ENCODE assay signal across 17 cellular contexts in genomic region chr11:64751580-64751979, GRCh38. TPM values are rescaled to one million over a fixed set of nuclear protein-coding genes. Genes with fewer than 3 reads are reported as not detected.
DNase-seq lines count a peak whose midpoint lies in the region; ATAC-seq, FAIRE-seq and TF ChIP-seq lines count a peak whose summit lies in the region.
"Had no signal": no experiment of that assay in that cellular context is flagged by ENCODE, and none has a peak within 500 bp of the region (broad histone marks: within the 10 kb centered on the region; RNA-seq: fewer than 3 reads in every experiment).

No MANE protein-coding gene starts in this region.

- H3K36me3 ChIP-seq in HepG2 (replicated peaks in 1 of 2; ENCODE audit: control insufficient read depth in 1 of 2, insufficient read depth in 2 of 2, low read length in 2 of 2) = no peaks in the 10 kb centered on the region
- H3K36me3 ChIP-seq in stomach smooth muscle (ENCODE audit: control insufficient read depth in 2 of 2, insufficient read depth in 2 of 2, low read length in 2 of 2) = peaks cover 11 to 28% of the 10 kb centered on the region in 2 donors
- H3K36me3 ChIP-seq: BE2C had no signal

- no peaks in the 10 kb centered on the region for H3K9me3 Mint-ChIP-seq in WTC11
- H3K9me3 Mint-ChIP-seq in CD14-positive monocyte = no peaks in the 10 kb centered on the region

- no peak overlapping the region for H3K4me3 ChIP-seq in HepG2 (replicated peaks in 1 of 3; ENCODE audit: insufficient read depth in 1 of 3, low read depth in 2 of 3, low read length in 3 of 3)
- no peak overlapping the region for H3K4me3 ChIP-seq in stomach smooth muscle (ENCODE audit: low read length in 2 of 2)

- H3K27ac ChIP-seq in HepG2 (ENCODE audit: extremely low read length, insufficient read depth, low read length) = no peak overlapping the region
- peak overlapping the region; percentile 18 for H3K27ac ChIP-seq in stomach smooth muscle (ENCODE audit: low read length)

- no peak for TF ChIP-seq RAD21 in HepG2 (CRISPR knock-in tag; IDR thresholded peaks at IDR 0.05)

- TF ChIP-seq CTCF in WTC11 (IDR thresholded peaks at IDR 0.05) (no peak), HepG2 (CRISPR knock-in tag; IDR thresholded peaks at IDR 0.05) (no peak), CD14-positive monocyte (IDR thresholded peaks at IDR 0.05) (no peak)

- no peak overlapping the region for H2AFZ ChIP-seq in HepG2 (ENCODE audit: low read length)

- H3K4me2 ChIP-seq in HepG2 (ENCODE audit: low read depth, low read length) = no peak overlapping the region

- CTCF ChIA-PET in WTC11 (lab: Charles Lee) = interaction anchor here (1.5 to 4.9 kb wide), 3 partner anchors 8 to 13 kb away, joined by 3 to 30 read pairs (median 7); partner anchors contain the start of genes PYGM and RASGRP2
- CTCF ChIA-PET in HepG2 (lab: Yijun Ruan, JAX; ENCODE audit: low intra/inter-chr PET ratio, low total read pairs) = no interaction called here

- FAIRE-seq in HepG2 (lab: Jason Lieb, UNC) = no peak

- peaks cover 33% of the 10 kb centered on the region for H3K4me1 ChIP-seq in HepG2 (ENCODE audit: insufficient read depth, low read length)
- H3K4me1 ChIP-seq in stomach smooth muscle (ENCODE audit: control insufficient read depth, insufficient read depth, low read length) = no peaks in the 10 kb centered on the region
- H3K4me1 ChIP-seq: BE2C had no signal

- no peak for TF ChIP-seq EP300 in HepG2 (IDR thresholded peaks at IDR 0.05; ENCODE audit: low read depth in 2 of 2, low read length in 2 of 2)
- no peak for TF ChIP-seq EP300 in HepG2 (CRISPR knock-in tag; IDR thresholded peaks at IDR 0.05; ENCODE audit: borderline replicate concordance)

- DNase-seq in WTC11 (ENCODE audit: low spot score) (no peak), HepG2 (ENCODE audit: low spot score) (no peak), CD14-positive monocyte (ENCODE audit: low spot score) (no peak), UCSD-AML1 (lab: John Stamatoyannopoulos, UW; ENCODE audit: unreplicated experiment) (no peak)
- DNase-seq: BE2C, COR-L47, IMR-90, Kasumi-1, MM.1S, NCI-H1105, NCI-H1694, NCI-H2107, NCI-H226, NCI-H526 had no signal

- H3K27me3 ChIP-seq in HepG2 (ENCODE audit: control insufficient read depth in 1 of 2, insufficient read depth in 2 of 2, low read length in 2 of 2) (peaks cover 4 to 19% of the 10 kb centered on the region in 2 experiments; a peak in 4 of 5 replicates), stomach smooth muscle (ENCODE audit: control insufficient read depth in 1 of 2, insufficient read depth in 2 of 2, low read length in 2 of 2) (no peaks in the 10 kb centered on the region)
- H3K27me3 ChIP-seq: BE2C had no signal

- peaks cover 17% of the 10 kb centered on the region for H3K4me1 Mint-ChIP-seq in WTC11
- H3K4me1 Mint-ChIP-seq in CD14-positive monocyte = peaks cover 2% of the 10 kb centered on the region

- ATAC-seq in WTC11 (no peak), HepG2 (no peak)

- intact Hi-C loops in HepG2 (cut with micrococcal nuclease; ENCODE audit: unreplicated experiment) = no loop called here
- intact Hi-C loops in CD14-positive monocyte (cut with micrococcal nuclease) = no loop called here

- POLR2A ChIA-PET in WTC11 (lab: Charles Lee) = no interaction called here
- POLR2A ChIA-PET in HepG2 (lab: Yijun Ruan, JAX) = no interaction called here

- H3K27me3 Mint-ChIP-seq in WTC11 (ENCODE audit: low read depth) = no peaks in the 10 kb centered on the region
- H3K27me3 Mint-ChIP-seq in CD14-positive monocyte (ENCODE audit: low read depth in 3 of 3) = peaks cover 0 to 4% (median 2%) of the 10 kb centered on the region in 3 donors

- H3K27ac Mint-ChIP-seq in WTC11 (no peak overlapping the region), CD14-positive monocyte (no peak overlapping the region)

- no TSS peak for BruUV-seq in HepG2 (replicated peaks; lab: Mats Ljungman, UMichigan)

- no peak for TF ChIP-seq POLR2A in HepG2 (IDR thresholded peaks at IDR 0.05; ENCODE audit: insufficient read depth in 1 of 2, low read depth in 2 of 2, low read length in 2 of 2)

- H3K36me3 Mint-ChIP-seq in WTC11 = no peaks in the 10 kb centered on the region
- H3K36me3 Mint-ChIP-seq in CD14-positive monocyte = peaks cover 10 to 21% of the 10 kb centered on the region in 2 donors

- no peaks in the 10 kb centered on the region for H3K79me2 ChIP-seq in HepG2 (ENCODE audit: insufficient read depth, low read length)

- H3K4me3 Mint-ChIP-seq in WTC11 (no peak overlapping the region), CD14-positive monocyte (no peak overlapping the region)

- WGBS in HepG2 (ENCODE audit: low lambda C conversion rate) = 43% methylated on average over 9 of the region's 9 CpGs

- in situ Hi-C loops in HepG2 (cut with HindIII; ENCODE audit: extremely low pct_ligation_motif_present, low pct_unique_long_range_greater_than_20kb) = no loop called here

- H3K9ac ChIP-seq in HepG2 (ENCODE audit: insufficient read depth, low read depth, low read length) = no peak overlapping the region
- no peak overlapping the region for H3K9ac ChIP-seq in stomach smooth muscle (ENCODE audit: low read length in 2 of 2)

- no peaks in the 10 kb centered on the region for H3K9me3 ChIP-seq in HepG2 (ENCODE audit: low read length)
- H3K9me3 ChIP-seq in stomach smooth muscle (ENCODE audit: control insufficient read depth in 2 of 2, low read length in 2 of 2) = no peaks in the 10 kb centered on the region
- H3K9me3 ChIP-seq: BE2C had no signal

- no peaks in the 10 kb centered on the region for H4K20me1 ChIP-seq in HepG2 (ENCODE audit: insufficient read depth, low read length)

RNA-seq across cellular contexts. Expression of gene RASGRP2, which starts 7.6 kb away (rescaled TPM):
- total RNA-seq in WTC11 (2021) = 31.9 to 41.5 TPM (median 40.3 TPM) in 3 replicates
- total RNA-seq in HepG2 (2016; rRNA removed; fragmentation: Illumina TruSeq; extraction: Trizol) = not detected in 2 replicates
- not detected in 2 replicates for total RNA-seq in HepG2 (2016; cell fraction: cytosol; rRNA removed; fragmentation: Illumina TruSeq; extraction: Trizol; ENCODE audit: low read depth)
- total RNA-seq in HepG2 (2016; cell fraction: insoluble cytoplasmic fraction; rRNA removed; fragmentation: Illumina TruSeq; extraction: Trizol) = not detected in 2 replicates
- not detected in 2 replicates for total RNA-seq in HepG2 (2016; cell fraction: membrane; rRNA removed; fragmentation: Illumina TruSeq; extraction: Trizol)
- total RNA-seq in HepG2 (2016; cell fraction: nucleus; rRNA removed; fragmentation: Illumina TruSeq; extraction: Trizol) = not detected in 2 replicates
- 0.18 and 0.61 TPM in 2 replicates for polyA plus RNA-seq in HepG2 (2011; rRNA removed)
- polyA plus RNA-seq in HepG2 (2011; cell fraction: cytosol; rRNA removed) = 0.23 TPM in 2 replicates
- 0.54 and 1.5 TPM in 2 replicates for polyA plus RNA-seq in HepG2 (2011; cell fraction: nucleus; rRNA removed)
- polyA plus RNA-seq in HepG2 (2012) = 0.38 TPM in 1 of 2 replicates, not detected in the other
- polyA plus RNA-seq in HepG2 (2016; cell fraction: cytosol; fragmentation: Illumina TruSeq; extraction: Trizol; ENCODE audit: low read depth) = 0.26 and 0.27 TPM in 2 replicates
- polyA plus RNA-seq in HepG2 (2016; cell fraction: insoluble cytoplasmic fraction; fragmentation: Illumina TruSeq; extraction: Trizol; ENCODE audit: low read depth) = not detected in 2 replicates
- 0.30 TPM in 1 of 2 replicates, not detected in the other for polyA plus RNA-seq in HepG2 (2016; cell fraction: membrane; fragmentation: Illumina TruSeq; extraction: Trizol; ENCODE audit: low read depth)
- not detected in 2 replicates for polyA plus RNA-seq in HepG2 (2016; cell fraction: nucleus; fragmentation: Illumina TruSeq; extraction: Trizol; ENCODE audit: insufficient read depth, low read depth)
- polyA minus RNA-seq in HepG2 (2011; rRNA and poly(A)+ RNA removed; ENCODE audit: low replicate concordance) = 0.28 TPM in 1 of 2 replicates, not detected in the other
- polyA minus RNA-seq in HepG2 (2011; cell fraction: cytosol; rRNA and poly(A)+ RNA removed) = not detected in 2 replicates
- not detected in 2 replicates for polyA minus RNA-seq in HepG2 (2011; cell fraction: nucleus; rRNA and poly(A)+ RNA removed)
- polyA plus RNA-seq in CD14-positive monocyte = 10 to 100 TPM; 67.6 to 68.8 TPM
- total RNA-seq: HT-29, IMR-90, SK-MEL-5 had no signal

RNA-seq across cellular contexts. Expression of gene PYGM, which starts 8.2 kb away (rescaled TPM):
- total RNA-seq in WTC11 (2021) = 6.6 to 8.7 TPM (median 8.2 TPM) in 3 replicates
- total RNA-seq in HepG2 (2016; rRNA removed; fragmentation: Illumina TruSeq; extraction: Trizol) = 0.11 TPM in 1 of 2 replicates, not detected in the other
- total RNA-seq in HepG2 (2016; cell fraction: cytosol; rRNA removed; fragmentation: Illumina TruSeq; extraction: Trizol; ENCODE audit: low read depth) = not detected in 2 replicates
- 0.06 TPM in 1 of 2 replicates, not detected in the other for total RNA-seq in HepG2 (2016; cell fraction: insoluble cytoplasmic fraction; rRNA removed; fragmentation: Illumina TruSeq; extraction: Trizol)
- not detected in 2 replicates for total RNA-seq in HepG2 (2016; cell fraction: membrane; rRNA removed; fragmentation: Illumina TruSeq; extraction: Trizol)
- 0.13 and 0.16 TPM in 2 replicates for total RNA-seq in HepG2 (2016; cell fraction: nucleus; rRNA removed; fragmentation: Illumina TruSeq; extraction: Trizol)
- 0.12 and 0.13 TPM in 2 replicates for polyA plus RNA-seq in HepG2 (2011; rRNA removed)
- polyA plus RNA-seq in HepG2 (2011; cell fraction: cytosol; rRNA removed) = 0.08 and 0.09 TPM in 2 replicates
- polyA plus RNA-seq in HepG2 (2011; cell fraction: nucleus; rRNA removed) = 0.31 and 0.51 TPM in 2 replicates
- polyA plus RNA-seq in HepG2 (2012) = 0.19 and 0.24 TPM in 2 replicates
- polyA plus RNA-seq in HepG2 (2016; cell fraction: cytosol; fragmentation: Illumina TruSeq; extraction: Trizol; ENCODE audit: low read depth) = not detected in 2 replicates
- not detected in 2 replicates for polyA plus RNA-seq in HepG2 (2016; cell fraction: insoluble cytoplasmic fraction; fragmentation: Illumina TruSeq; extraction: Trizol; ENCODE audit: low read depth)
- not detected in 2 replicates for polyA plus RNA-seq in HepG2 (2016; cell fraction: membrane; fragmentation: Illumina TruSeq; extraction: Trizol; ENCODE audit: low read depth)
- polyA plus RNA-seq in HepG2 (2016; cell fraction: nucleus; fragmentation: Illumina TruSeq; extraction: Trizol; ENCODE audit: insufficient read depth, low read depth) = not detected in 2 replicates
- polyA minus RNA-seq in HepG2 (2011; rRNA and poly(A)+ RNA removed; ENCODE audit: low replicate concordance) = 0.68 and 0.84 TPM in 2 replicates
- 0.26 TPM in 1 of 2 replicates, not detected in the other for polyA minus RNA-seq in HepG2 (2011; cell fraction: cytosol; rRNA and poly(A)+ RNA removed)
- 0.62 and 0.77 TPM in 2 replicates for polyA minus RNA-seq in HepG2 (2011; cell fraction: nucleus; rRNA and poly(A)+ RNA removed)
- under 1 TPM in 1 of 2 donors, not detected in 1; 0.05 TPM for polyA plus RNA-seq in CD14-positive monocyte

RNA-seq across cellular contexts. Expression of gene SF1, which starts 26.8 kb away (rescaled TPM):
- total RNA-seq in WTC11 (2021) = 285 to 314 TPM (median 300 TPM) in 3 replicates
- total RNA-seq in HepG2 (2016; rRNA removed; fragmentation: Illumina TruSeq; extraction: Trizol) = 42.5 and 70.4 TPM in 2 replicates
- 16.0 and 19.1 TPM in 2 replicates for total RNA-seq in HepG2 (2016; cell fraction: cytosol; rRNA removed; fragmentation: Illumina TruSeq; extraction: Trizol; ENCODE audit: low read depth)
- 36.1 and 70.7 TPM in 2 replicates for total RNA-seq in HepG2 (2016; cell fraction: insoluble cytoplasmic fraction; rRNA removed; fragmentation: Illumina TruSeq; extraction: Trizol)
- 45.9 and 46.6 TPM in 2 replicates for total RNA-seq in HepG2 (2016; cell fraction: membrane; rRNA removed; fragmentation: Illumina TruSeq; extraction: Trizol)
- 163 and 180 TPM in 2 replicates for total RNA-seq in HepG2 (2016; cell fraction: nucleus; rRNA removed; fragmentation: Illumina TruSeq; extraction: Trizol)
- 51.9 and 55.5 TPM in 2 replicates for polyA plus RNA-seq in HepG2 (2011; rRNA removed)
- 14.3 and 16.0 TPM in 2 replicates for polyA plus RNA-seq in HepG2 (2011; cell fraction: cytosol; rRNA removed)
- polyA plus RNA-seq in HepG2 (2011; cell fraction: nucleus; rRNA removed) = 223 and 237 TPM in 2 replicates
- polyA plus RNA-seq in HepG2 (2012) = 130 and 151 TPM in 2 replicates
- 30.5 and 31.3 TPM in 2 replicates for polyA plus RNA-seq in HepG2 (2016; cell fraction: cytosol; fragmentation: Illumina TruSeq; extraction: Trizol; ENCODE audit: low read depth)
- 93.3 and 132 TPM in 2 replicates for polyA plus RNA-seq in HepG2 (2016; cell fraction: insoluble cytoplasmic fraction; fragmentation: Illumina TruSeq; extraction: Trizol; ENCODE audit: low read depth)
- polyA plus RNA-seq in HepG2 (2016; cell fraction: membrane; fragmentation: Illumina TruSeq; extraction: Trizol; ENCODE audit: low read depth) = 63.8 and 66.4 TPM in 2 replicates
- 426 and 461 TPM in 2 replicates for polyA plus RNA-seq in HepG2 (2016; cell fraction: nucleus; fragmentation: Illumina TruSeq; extraction: Trizol; ENCODE audit: insufficient read depth, low read depth)
- polyA minus RNA-seq in HepG2 (2011; rRNA and poly(A)+ RNA removed; ENCODE audit: low replicate concordance) = 77.9 and 101 TPM in 2 replicates
- 31.1 and 32.0 TPM in 2 replicates for polyA minus RNA-seq in HepG2 (2011; cell fraction: cytosol; rRNA and poly(A)+ RNA removed)
- 297 and 338 TPM in 2 replicates for polyA minus RNA-seq in HepG2 (2011; cell fraction: nucleus; rRNA and poly(A)+ RNA removed)
- 10 to 100 TPM; 31.6 to 47.7 TPM for polyA plus RNA-seq in CD14-positive monocyte

RNA-seq across cellular contexts. Expression of gene NRXN2, which starts 28.6 kb away (rescaled TPM):
- 8.0 to 10.4 TPM (median 8.6 TPM) in 3 replicates for total RNA-seq in WTC11 (2021)
- not detected in 2 replicates for total RNA-seq in HepG2 (2016; rRNA removed; fragmentation: Illumina TruSeq; extraction: Trizol)
- total RNA-seq in HepG2 (2016; cell fraction: cytosol; rRNA removed; fragmentation: Illumina TruSeq; extraction: Trizol; ENCODE audit: low read depth) = not detected in 2 replicates
- not detected in 2 replicates for total RNA-seq in HepG2 (2016; cell fraction: insoluble cytoplasmic fraction; rRNA removed; fragmentation: Illumina TruSeq; extraction: Trizol)
- total RNA-seq in HepG2 (2016; cell fraction: membrane; rRNA removed; fragmentation: Illumina TruSeq; extraction: Trizol) = not detected in 2 replicates
- total RNA-seq in HepG2 (2016; cell fraction: nucleus; rRNA removed; fragmentation: Illumina TruSeq; extraction: Trizol) = not detected in 2 replicates
- polyA plus RNA-seq in HepG2 (2011; rRNA removed) = 0.03 TPM in 1 of 2 replicates, not detected in the other
- polyA plus RNA-seq in HepG2 (2011; cell fraction: cytosol; rRNA removed) = 0.08 and 0.14 TPM in 2 replicates
- 0.13 TPM in 1 of 2 replicates, not detected in the other for polyA plus RNA-seq in HepG2 (2011; cell fraction: nucleus; rRNA removed)
- 0.32 and 0.42 TPM in 2 replicates for polyA plus RNA-seq in HepG2 (2012)
- polyA plus RNA-seq in HepG2 (2016; cell fraction: cytosol; fragmentation: Illumina TruSeq; extraction: Trizol; ENCODE audit: low read depth) = not detected in 2 replicates
- polyA plus RNA-seq in HepG2 (2016; cell fraction: insoluble cytoplasmic fraction; fragmentation: Illumina TruSeq; extraction: Trizol; ENCODE audit: low read depth) = 0.07 TPM in 1 of 2 replicates, not detected in the other
- polyA plus RNA-seq in HepG2 (2016; cell fraction: membrane; fragmentation: Illumina TruSeq; extraction: Trizol; ENCODE audit: low read depth) = not detected in 2 replicates
- polyA plus RNA-seq in HepG2 (2016; cell fraction: nucleus; fragmentation: Illumina TruSeq; extraction: Trizol; ENCODE audit: insufficient read depth, low read depth) = not detected in 2 replicates
- 1.9 TPM in 1 of 2 replicates, not detected in the other for polyA minus RNA-seq in HepG2 (2011; rRNA and poly(A)+ RNA removed; ENCODE audit: low replicate concordance)
- not detected in 2 replicates for polyA minus RNA-seq in HepG2 (2011; cell fraction: cytosol; rRNA and poly(A)+ RNA removed)
- not detected in 2 replicates for polyA minus RNA-seq in HepG2 (2011; cell fraction: nucleus; rRNA and poly(A)+ RNA removed)
- not detected for polyA plus RNA-seq in CD14-positive monocyte
- total RNA-seq: HT-29 had no signal

RNA-seq across cellular contexts. Expression of gene MAP4K2, which starts 51.4 kb away (rescaled TPM):
- 24.5 to 31.6 TPM (median 28.3 TPM) in 3 replicates for total RNA-seq in WTC11 (2021)
- 7.8 and 8.3 TPM in 2 replicates for total RNA-seq in HepG2 (2016; rRNA removed; fragmentation: Illumina TruSeq; extraction: Trizol)
- total RNA-seq in HepG2 (2016; cell fraction: cytosol; rRNA removed; fragmentation: Illumina TruSeq; extraction: Trizol; ENCODE audit: low read depth) = 3.5 and 4.1 TPM in 2 replicates
- 4.8 and 7.6 TPM in 2 replicates for total RNA-seq in HepG2 (2016; cell fraction: insoluble cytoplasmic fraction; rRNA removed; fragmentation: Illumina TruSeq; extraction: Trizol)
- total RNA-seq in HepG2 (2016; cell fraction: membrane; rRNA removed; fragmentation: Illumina TruSeq; extraction: Trizol) = 10.9 and 11.1 TPM in 2 replicates
- 6.7 and 7.4 TPM in 2 replicates for total RNA-seq in HepG2 (2016; cell fraction: nucleus; rRNA removed; fragmentation: Illumina TruSeq; extraction: Trizol)
- polyA plus RNA-seq in HepG2 (2011; rRNA removed) = 15.5 and 17.6 TPM in 2 replicates
- 7.7 and 11.1 TPM in 2 replicates for polyA plus RNA-seq in HepG2 (2011; cell fraction: cytosol; rRNA removed)
- 71.3 and 101 TPM in 2 replicates for polyA plus RNA-seq in HepG2 (2011; cell fraction: nucleus; rRNA removed)
- polyA plus RNA-seq in HepG2 (2012) = 8.7 and 10.1 TPM in 2 replicates
- polyA plus RNA-seq in HepG2 (2016; cell fraction: cytosol; fragmentation: Illumina TruSeq; extraction: Trizol; ENCODE audit: low read depth) = 5.1 and 6.2 TPM in 2 replicates
- 7.8 and 9.1 TPM in 2 replicates for polyA plus RNA-seq in HepG2 (2016; cell fraction: insoluble cytoplasmic fraction; fragmentation: Illumina TruSeq; extraction: Trizol; ENCODE audit: low read depth)
- 9.5 and 11.8 TPM in 2 replicates for polyA plus RNA-seq in HepG2 (2016; cell fraction: membrane; fragmentation: Illumina TruSeq; extraction: Trizol; ENCODE audit: low read depth)
- 20.0 and 20.1 TPM in 2 replicates for polyA plus RNA-seq in HepG2 (2016; cell fraction: nucleus; fragmentation: Illumina TruSeq; extraction: Trizol; ENCODE audit: insufficient read depth, low read depth)
- 25.9 and 40.8 TPM in 2 replicates for polyA minus RNA-seq in HepG2 (2011; rRNA and poly(A)+ RNA removed; ENCODE audit: low replicate concordance)
- 4.3 and 6.6 TPM in 2 replicates for polyA minus RNA-seq in HepG2 (2011; cell fraction: cytosol; rRNA and poly(A)+ RNA removed)
- polyA minus RNA-seq in HepG2 (2011; cell fraction: nucleus; rRNA and poly(A)+ RNA removed) = 8.7 and 10.9 TPM in 2 replicates
- 10 to 100 TPM in 1 of 2 donors, 1 to 10 TPM in 1; 9.9 to 12.6 TPM for polyA plus RNA-seq in CD14-positive monocyte

Comparison
In these comparisons a context has a peak if more than half of its experiments do, and no peak if none do; other contexts are left out.
1. RNA of gene RASGRP2, which starts 7.6 kb away (total RNA-seq): 31.9 to 41.5 TPM in WTC11; not detected in HepG2; every median in the first group is over 10 times any median in the second.